8 cellular contexts compared by ENCODE assay signal in the genomic region with DNA sequence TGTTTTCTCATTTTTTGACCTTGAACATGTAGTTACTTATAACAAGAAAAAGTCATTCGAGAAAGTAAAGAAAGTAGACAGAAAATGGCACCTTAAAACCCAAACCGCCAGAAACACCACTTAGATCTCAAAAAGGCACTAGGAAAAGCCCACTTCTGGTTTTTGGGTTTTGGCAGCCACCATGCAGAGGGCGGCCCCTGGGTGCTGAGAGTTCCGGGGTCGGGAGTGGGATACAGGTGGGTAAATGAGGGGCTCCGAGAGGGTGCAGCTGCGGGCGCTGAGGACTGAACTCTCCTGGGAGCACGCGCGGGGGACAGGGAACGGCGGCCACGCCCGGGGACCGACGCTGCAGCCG. TPM values are rescaled to one million over a fixed set of nuclear protein-coding genes. Genes with fewer than 3 reads are reported as not detected.
A peak's percentile ranks its signal among the peaks of the same experiment; 100 is the strongest.
DNase-seq lines count a peak whose midpoint lies in the region; ATAC-seq and TF ChIP-seq lines count a peak whose summit lies in the region.

No MANE protein-coding gene starts in this region.

- peak; percentile 26 for ATAC-seq in HG03439 (IDR thresholded peaks at IDR 0.05; ENCODE audit: unreplicated experiment)
- ATAC-seq in GM18870 (IDR thresholded peaks at IDR 0.05; ENCODE audit: unreplicated experiment), result no peak

- H3K4me2 ChIP-seq in mammary epithelial cell (ENCODE audit: insufficient read depth, low read depth, low read length), result peak overlapping the region; percentile 94

- in situ Hi-C loops in mammary epithelial cell (cut with MboI; ENCODE audit: low sequenced_read_pairs in 2 of 2), result no loop called here

- no peaks in the 10 kb centered on the region for H4K20me1 ChIP-seq in mammary epithelial cell (ENCODE audit: insufficient read depth, low read length)

- no peak for DNase-seq in AG09309 (ENCODE audit: low read depth)
- DNase-seq in mammary epithelial cell, result no peak
- no peak for DNase-seq in effector CD4-positive, alpha-beta T cell
- DNase-seq in stimulated activated CD4-positive, alpha-beta T cell treated with anti-CD3 and anti-CD28 coated beads, Interleukin-15, amount 100 ng/mL, for 24 hours, result no peak
- no peak for DNase-seq in LoVo (ENCODE audit: low spot score)

- H3K36me3 ChIP-seq in mammary epithelial cell (ENCODE audit: insufficient read depth, low read length) (no peaks in the 10 kb centered on the region), muscle layer of colon (ENCODE audit: insufficient read depth, low read length) (no peaks in the 10 kb centered on the region)

- H3K4me1 ChIP-seq in mammary epithelial cell (ENCODE audit: insufficient read depth, low read length) (peaks cover 7% of the 10 kb centered on the region), muscle layer of colon (ENCODE audit: insufficient read depth, low read length) (peaks cover 5% of the 10 kb centered on the region)

- 5% methylated on average over 7 of the region's 18 CpGs for WGBS in mammary epithelial cell (ENCODE audit: low coverage, missing lambda C conversion rate)

- no TSS peak for BruUV-seq in mammary epithelial cell (replicated peaks; lab: Mats Ljungman, UMichigan)

- H2AFZ ChIP-seq in mammary epithelial cell (ENCODE audit: low read depth, low read length), result peak overlapping the region; percentile 99

- no peak overlapping the region for H3K9ac ChIP-seq in mammary epithelial cell (ENCODE audit: insufficient read depth, low read length)
- H3K9ac ChIP-seq in muscle layer of colon (ENCODE audit: low read length), result no peak overlapping the region

- TF ChIP-seq CTCF in AG09309 (IDR thresholded peaks at IDR 0.05; ENCODE audit: control insufficient read depth, insufficient read depth, low read depth, low read length, missing control alignments) (no peak), mammary epithelial cell (conservative IDR thresholded peaks at IDR 0.05 in 1 of 2, IDR thresholded peaks at IDR 0.05 in 1 of 2; ENCODE audit: extremely low read depth in 1 of 2, insufficient read depth in 1 of 2, low read depth in 1 of 2, low read length in 2 of 2) (no peak)

- no peaks in the 10 kb centered on the region for H3K79me2 ChIP-seq in mammary epithelial cell (ENCODE audit: insufficient read depth, low read length)

- H3K4me3 ChIP-seq in AG09309 (ENCODE audit: control insufficient read depth, low read depth, low read length) (peak overlapping the region; percentile 55), mammary epithelial cell (replicated peaks in 1 of 3; ENCODE audit: insufficient read depth in 1 of 3, low read depth in 2 of 3, low read length in 3 of 3) (peak overlapping the region; percentile 55 to 81 (median 66)), muscle layer of colon (ENCODE audit: low read depth in 1 of 2, low read length in 2 of 2) (peak overlapping the region; percentile 52 to 56)

- intact Hi-C loops in mammary epithelial cell (cut with micrococcal nuclease), result loop anchor here (1.0 to 10.0 kb wide), 6 partner anchors 39 to 1949 kb away; no protein-coding TSS in a partner anchor

- CTCF ChIA-PET in mammary epithelial cell (lab: Charles Lee; ENCODE audit: low non-redundant PET), result no interaction called here

- no peaks in the 10 kb centered on the region for H3K27me3 ChIP-seq in mammary epithelial cell (ENCODE audit: insufficient read depth, low read length)
- H3K27me3 ChIP-seq in muscle layer of colon (ENCODE audit: control insufficient read depth in 1 of 2, insufficient read depth in 2 of 2, low read length in 2 of 2), result no peaks in the 10 kb centered on the region

- H3K27ac ChIP-seq in mammary epithelial cell (ENCODE audit: insufficient read depth, low read depth, low read length), result no peak overlapping the region
- no peak overlapping the region for H3K27ac ChIP-seq in muscle layer of colon (ENCODE audit: low read depth, low read length)

- dilution Hi-C loops in mammary epithelial cell (cut with HindIII; ENCODE audit: low sequenced_read_pairs), result no loop called here

- H3K9me3 ChIP-seq in mammary epithelial cell (replicated peaks; ENCODE audit: insufficient read depth, low read length) (no peaks in the 10 kb centered on the region), muscle layer of colon (ENCODE audit: low read length) (no peaks in the 10 kb centered on the region)

RNA-seq across cellular contexts. Expression of gene TMEM242, which starts 49.2 kb away (rescaled TPM):
- total RNA-seq in mammary epithelial cell, result 10 to 100 TPM in 1 of 2 donors, 1 to 10 TPM in 1; 6.0 to 13.8 TPM
- polyA plus RNA-seq in mammary epithelial cell, result 4.7 TPM
- polyA minus RNA-seq in mammary epithelial cell, result 3.6 TPM
